1 cellular context compared by ENCODE assay signal in genomic region chr1:58898739-58899580, GRCh38.
A peak's percentile ranks its signal among the peaks of the same experiment; 100 is the strongest.
TF ChIP-seq lines count a peak whose summit lies in the region.

No MANE protein-coding gene starts in this region.

TF ChIP-seq in K562, 482 proteins besides CTCF, POLR2A, EP300 and RAD21 (continued from another document and continues in another):
- TF ChIP-seq, protein P1, sequence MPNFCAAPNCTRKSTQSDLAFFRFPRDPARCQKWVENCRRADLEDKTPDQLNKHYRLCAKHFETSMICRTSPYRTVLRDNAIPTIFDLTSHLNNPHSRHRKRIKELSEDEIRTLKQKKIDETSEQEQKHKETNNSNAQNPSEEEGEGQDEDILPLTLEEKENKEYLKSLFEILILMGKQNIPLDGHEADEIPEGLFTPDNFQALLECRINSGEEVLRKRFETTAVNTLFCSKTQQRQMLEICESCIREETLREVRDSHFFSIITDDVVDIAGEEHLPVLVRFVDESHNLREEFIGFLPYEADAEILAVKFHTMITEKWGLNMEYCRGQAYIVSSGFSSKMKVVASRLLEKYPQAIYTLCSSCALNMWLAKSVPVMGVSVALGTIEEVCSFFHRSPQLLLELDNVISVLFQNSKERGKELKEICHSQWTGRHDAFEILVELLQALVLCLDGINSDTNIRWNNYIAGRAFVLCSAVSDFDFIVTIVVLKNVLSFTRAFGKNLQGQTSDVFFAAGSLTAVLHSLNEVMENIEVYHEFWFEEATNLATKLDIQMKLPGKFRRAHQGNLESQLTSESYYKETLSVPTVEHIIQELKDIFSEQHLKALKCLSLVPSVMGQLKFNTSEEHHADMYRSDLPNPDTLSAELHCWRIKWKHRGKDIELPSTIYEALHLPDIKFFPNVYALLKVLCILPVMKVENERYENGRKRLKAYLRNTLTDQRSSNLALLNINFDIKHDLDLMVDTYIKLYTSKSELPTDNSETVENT (CRISPR knock-in tag; IDR thresholded peaks at IDR 0.05), result no peak
- no peak for TF ChIP-seq TSC22D4 (tag; IDR thresholded peaks at IDR 0.05)
- no peak for TF ChIP-seq NFIX (CRISPR knock-in tag; IDR thresholded peaks at IDR 0.05; ENCODE audit: low read depth)
- TF ChIP-seq HDGF (IDR thresholded peaks at IDR 0.05), result no peak
- no peak for TF ChIP-seq ZNF140 (CRISPR knock-in tag; IDR thresholded peaks at IDR 0.05)
- TF ChIP-seq EHMT2 (IDR thresholded peaks at IDR 0.05), result no peak
- TF ChIP-seq ZNF41 (CRISPR knock-in tag; conservative IDR thresholded peaks at IDR 0.05), result no peak
- TF ChIP-seq CBX2 (IDR thresholded peaks at IDR 0.05; ENCODE audit: insufficient read depth, low read length, poor library complexity, severe bottlenecking), result no peak
- no peak for TF ChIP-seq ZNF551 (CRISPR knock-in tag; IDR thresholded peaks at IDR 0.05)
- TF ChIP-seq RB1 (IDR thresholded peaks at IDR 0.05; ENCODE audit: low read depth), result peak; percentile 54; the same call in 1 of the 2 replicates
- peak in 1 of 3 experiments; percentile 81; a peak in 2 of 6 replicates for TF ChIP-seq ZBTB11 (CRISPR knock-in tag; IDR thresholded peaks at IDR 0.05)
- no peak; the same call in 1 of the 2 replicates for TF ChIP-seq PTTG1 (tag; IDR thresholded peaks at IDR 0.05; ENCODE audit: low read depth)
- TF ChIP-seq, protein P2, sequence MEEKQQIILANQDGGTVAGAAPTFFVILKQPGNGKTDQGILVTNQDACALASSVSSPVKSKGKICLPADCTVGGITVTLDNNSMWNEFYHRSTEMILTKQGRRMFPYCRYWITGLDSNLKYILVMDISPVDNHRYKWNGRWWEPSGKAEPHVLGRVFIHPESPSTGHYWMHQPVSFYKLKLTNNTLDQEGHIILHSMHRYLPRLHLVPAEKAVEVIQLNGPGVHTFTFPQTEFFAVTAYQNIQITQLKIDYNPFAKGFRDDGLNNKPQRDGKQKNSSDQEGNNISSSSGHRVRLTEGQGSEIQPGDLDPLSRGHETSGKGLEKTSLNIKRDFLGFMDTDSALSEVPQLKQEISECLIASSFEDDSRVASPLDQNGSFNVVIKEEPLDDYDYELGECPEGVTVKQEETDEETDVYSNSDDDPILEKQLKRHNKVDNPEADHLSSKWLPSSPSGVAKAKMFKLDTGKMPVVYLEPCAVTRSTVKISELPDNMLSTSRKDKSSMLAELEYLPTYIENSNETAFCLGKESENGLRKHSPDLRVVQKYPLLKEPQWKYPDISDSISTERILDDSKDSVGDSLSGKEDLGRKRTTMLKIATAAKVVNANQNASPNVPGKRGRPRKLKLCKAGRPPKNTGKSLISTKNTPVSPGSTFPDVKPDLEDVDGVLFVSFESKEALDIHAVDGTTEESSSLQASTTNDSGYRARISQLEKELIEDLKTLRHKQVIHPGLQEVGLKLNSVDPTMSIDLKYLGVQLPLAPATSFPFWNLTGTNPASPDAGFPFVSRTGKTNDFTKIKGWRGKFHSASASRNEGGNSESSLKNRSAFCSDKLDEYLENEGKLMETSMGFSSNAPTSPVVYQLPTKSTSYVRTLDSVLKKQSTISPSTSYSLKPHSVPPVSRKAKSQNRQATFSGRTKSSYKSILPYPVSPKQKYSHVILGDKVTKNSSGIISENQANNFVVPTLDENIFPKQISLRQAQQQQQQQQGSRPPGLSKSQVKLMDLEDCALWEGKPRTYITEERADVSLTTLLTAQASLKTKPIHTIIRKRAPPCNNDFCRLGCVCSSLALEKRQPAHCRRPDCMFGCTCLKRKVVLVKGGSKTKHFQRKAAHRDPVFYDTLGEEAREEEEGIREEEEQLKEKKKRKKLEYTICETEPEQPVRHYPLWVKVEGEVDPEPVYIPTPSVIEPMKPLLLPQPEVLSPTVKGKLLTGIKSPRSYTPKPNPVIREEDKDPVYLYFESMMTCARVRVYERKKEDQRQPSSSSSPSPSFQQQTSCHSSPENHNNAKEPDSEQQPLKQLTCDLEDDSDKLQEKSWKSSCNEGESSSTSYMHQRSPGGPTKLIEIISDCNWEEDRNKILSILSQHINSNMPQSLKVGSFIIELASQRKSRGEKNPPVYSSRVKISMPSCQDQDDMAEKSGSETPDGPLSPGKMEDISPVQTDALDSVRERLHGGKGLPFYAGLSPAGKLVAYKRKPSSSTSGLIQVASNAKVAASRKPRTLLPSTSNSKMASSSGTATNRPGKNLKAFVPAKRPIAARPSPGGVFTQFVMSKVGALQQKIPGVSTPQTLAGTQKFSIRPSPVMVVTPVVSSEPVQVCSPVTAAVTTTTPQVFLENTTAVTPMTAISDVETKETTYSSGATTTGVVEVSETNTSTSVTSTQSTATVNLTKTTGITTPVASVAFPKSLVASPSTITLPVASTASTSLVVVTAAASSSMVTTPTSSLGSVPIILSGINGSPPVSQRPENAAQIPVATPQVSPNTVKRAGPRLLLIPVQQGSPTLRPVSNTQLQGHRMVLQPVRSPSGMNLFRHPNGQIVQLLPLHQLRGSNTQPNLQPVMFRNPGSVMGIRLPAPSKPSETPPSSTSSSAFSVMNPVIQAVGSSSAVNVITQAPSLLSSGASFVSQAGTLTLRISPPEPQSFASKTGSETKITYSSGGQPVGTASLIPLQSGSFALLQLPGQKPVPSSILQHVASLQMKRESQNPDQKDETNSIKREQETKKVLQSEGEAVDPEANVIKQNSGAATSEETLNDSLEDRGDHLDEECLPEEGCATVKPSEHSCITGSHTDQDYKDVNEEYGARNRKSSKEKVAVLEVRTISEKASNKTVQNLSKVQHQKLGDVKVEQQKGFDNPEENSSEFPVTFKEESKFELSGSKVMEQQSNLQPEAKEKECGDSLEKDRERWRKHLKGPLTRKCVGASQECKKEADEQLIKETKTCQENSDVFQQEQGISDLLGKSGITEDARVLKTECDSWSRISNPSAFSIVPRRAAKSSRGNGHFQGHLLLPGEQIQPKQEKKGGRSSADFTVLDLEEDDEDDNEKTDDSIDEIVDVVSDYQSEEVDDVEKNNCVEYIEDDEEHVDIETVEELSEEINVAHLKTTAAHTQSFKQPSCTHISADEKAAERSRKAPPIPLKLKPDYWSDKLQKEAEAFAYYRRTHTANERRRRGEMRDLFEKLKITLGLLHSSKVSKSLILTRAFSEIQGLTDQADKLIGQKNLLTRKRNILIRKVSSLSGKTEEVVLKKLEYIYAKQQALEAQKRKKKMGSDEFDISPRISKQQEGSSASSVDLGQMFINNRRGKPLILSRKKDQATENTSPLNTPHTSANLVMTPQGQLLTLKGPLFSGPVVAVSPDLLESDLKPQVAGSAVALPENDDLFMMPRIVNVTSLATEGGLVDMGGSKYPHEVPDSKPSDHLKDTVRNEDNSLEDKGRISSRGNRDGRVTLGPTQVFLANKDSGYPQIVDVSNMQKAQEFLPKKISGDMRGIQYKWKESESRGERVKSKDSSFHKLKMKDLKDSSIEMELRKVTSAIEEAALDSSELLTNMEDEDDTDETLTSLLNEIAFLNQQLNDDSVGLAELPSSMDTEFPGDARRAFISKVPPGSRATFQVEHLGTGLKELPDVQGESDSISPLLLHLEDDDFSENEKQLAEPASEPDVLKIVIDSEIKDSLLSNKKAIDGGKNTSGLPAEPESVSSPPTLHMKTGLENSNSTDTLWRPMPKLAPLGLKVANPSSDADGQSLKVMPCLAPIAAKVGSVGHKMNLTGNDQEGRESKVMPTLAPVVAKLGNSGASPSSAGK (IDR thresholded peaks at IDR 0.05), result peak; percentile 67; the same call in 1 of the 2 replicates
- no peak for TF ChIP-seq ZNF316 (IDR thresholded peaks at IDR 0.05)
- TF ChIP-seq THRA (IDR thresholded peaks at IDR 0.05), result no peak
- TF ChIP-seq, protein P3, sequence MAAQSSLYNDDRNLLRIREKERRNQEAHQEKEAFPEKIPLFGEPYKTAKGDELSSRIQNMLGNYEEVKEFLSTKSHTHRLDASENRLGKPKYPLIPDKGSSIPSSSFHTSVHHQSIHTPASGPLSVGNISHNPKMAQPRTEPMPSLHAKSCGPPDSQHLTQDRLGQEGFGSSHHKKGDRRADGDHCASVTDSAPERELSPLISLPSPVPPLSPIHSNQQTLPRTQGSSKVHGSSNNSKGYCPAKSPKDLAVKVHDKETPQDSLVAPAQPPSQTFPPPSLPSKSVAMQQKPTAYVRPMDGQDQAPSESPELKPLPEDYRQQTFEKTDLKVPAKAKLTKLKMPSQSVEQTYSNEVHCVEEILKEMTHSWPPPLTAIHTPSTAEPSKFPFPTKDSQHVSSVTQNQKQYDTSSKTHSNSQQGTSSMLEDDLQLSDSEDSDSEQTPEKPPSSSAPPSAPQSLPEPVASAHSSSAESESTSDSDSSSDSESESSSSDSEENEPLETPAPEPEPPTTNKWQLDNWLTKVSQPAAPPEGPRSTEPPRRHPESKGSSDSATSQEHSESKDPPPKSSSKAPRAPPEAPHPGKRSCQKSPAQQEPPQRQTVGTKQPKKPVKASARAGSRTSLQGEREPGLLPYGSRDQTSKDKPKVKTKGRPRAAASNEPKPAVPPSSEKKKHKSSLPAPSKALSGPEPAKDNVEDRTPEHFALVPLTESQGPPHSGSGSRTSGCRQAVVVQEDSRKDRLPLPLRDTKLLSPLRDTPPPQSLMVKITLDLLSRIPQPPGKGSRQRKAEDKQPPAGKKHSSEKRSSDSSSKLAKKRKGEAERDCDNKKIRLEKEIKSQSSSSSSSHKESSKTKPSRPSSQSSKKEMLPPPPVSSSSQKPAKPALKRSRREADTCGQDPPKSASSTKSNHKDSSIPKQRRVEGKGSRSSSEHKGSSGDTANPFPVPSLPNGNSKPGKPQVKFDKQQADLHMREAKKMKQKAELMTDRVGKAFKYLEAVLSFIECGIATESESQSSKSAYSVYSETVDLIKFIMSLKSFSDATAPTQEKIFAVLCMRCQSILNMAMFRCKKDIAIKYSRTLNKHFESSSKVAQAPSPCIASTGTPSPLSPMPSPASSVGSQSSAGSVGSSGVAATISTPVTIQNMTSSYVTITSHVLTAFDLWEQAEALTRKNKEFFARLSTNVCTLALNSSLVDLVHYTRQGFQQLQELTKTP (IDR thresholded peaks at IDR 0.05; ENCODE audit: low read depth in 1 of 2, partially characterized antibody in 2 of 2), result peak in 1 of 2 experiments; percentile 95
- peak; percentile 13; the same call in 1 of the 2 replicates for TF ChIP-seq MAFK (IDR thresholded peaks at IDR 0.05; ENCODE audit: low read length)
- TF ChIP-seq CBX1 (IDR thresholded peaks at IDR 0.05; ENCODE audit: low read depth), result peak; percentile 69; the same call in 1 of the 2 replicates
- TF ChIP-seq TARDBP (IDR thresholded peaks at IDR 0.05), result peak; percentile 93
- 0 out of 2 replicates have a peak, but pooled peaks have one; percentile 33 for TF ChIP-seq NR2F6 (CRISPR knock-in tag; IDR thresholded peaks at IDR 0.05)
- no peak for TF ChIP-seq FOXK1 (CRISPR knock-in tag; IDR thresholded peaks at IDR 0.05; ENCODE audit: borderline replicate concordance)
- no peak for TF ChIP-seq ZNF408 (CRISPR knock-in tag; IDR thresholded peaks at IDR 0.05; ENCODE audit: low read depth)
- TF ChIP-seq TFAP4 (CRISPR knock-in tag; IDR thresholded peaks at IDR 0.05; ENCODE audit: borderline replicate concordance), result peak; percentile 96
- peak; percentile 92 for TF ChIP-seq RBBP5 (IDR thresholded peaks at IDR 0.05; ENCODE audit: borderline replicate concordance, insufficient read depth, low read length, poor library complexity, severe bottlenecking)
- peak; percentile 87; the same call in 1 of the 2 replicates for TF ChIP-seq ZNF584 (CRISPR knock-in tag; IDR thresholded peaks at IDR 0.05; ENCODE audit: low read depth)
- TF ChIP-seq MTF1 (CRISPR knock-in tag; IDR thresholded peaks at IDR 0.05; ENCODE audit: borderline replicate concordance), result no peak
- no peak for TF ChIP-seq KAT8 (IDR thresholded peaks at IDR 0.05; ENCODE audit: low read depth)
- no peak for TF ChIP-seq ID3 (CRISPR knock-in tag; IDR thresholded peaks at IDR 0.05)
- TF ChIP-seq ID3 (tag; IDR thresholded peaks at IDR 0.05), result peak; percentile 99
- TF ChIP-seq ATF3 (IDR thresholded peaks at IDR 0.05), result peak; percentile 61
- no peak for TF ChIP-seq ATF3 (CRISPR knock-in tag; conservative IDR thresholded peaks at IDR 0.05)
- TF ChIP-seq ELF2 (CRISPR knock-in tag; IDR thresholded peaks at IDR 0.05), result peak; percentile 42; the same call in 1 of the 2 replicates
